23 cellular contexts compared by ENCODE assay signal in genomic region chr7:50640256-50640655, GRCh38.
"Had no signal": no experiment of that assay in that cellular context is flagged by ENCODE, and none has a peak within 500 bp of the region (broad histone marks: within the 10 kb centered on the region; RNA-seq: fewer than 3 reads in every experiment).

No MANE protein-coding gene starts in this region.

- H3K9me3 ChIP-seq: sigmoid colon, SJCRH30, thyroid gland, upper lobe of right lung had no signal

- H3K4me2 ChIP-seq: smooth muscle cell had no signal

- H3K4me1 ChIP-seq: SJCRH30 had no signal

- H3K4me3 ChIP-seq: sigmoid colon, SJCRH30, smooth muscle cell, thyroid gland, upper lobe of right lung had no signal

- ATAC-seq: activated naive CD4-positive, alpha-beta T cell treated with anti-CD3 and anti-CD28 coated beads, Interleukin-2, amount 50 U/mL, for 72 hours; stimulated activated naive B cell treated with anti-CD40 and anti-IgM and Interleukin-4, amounts not matched to agents 10 μg/mL and 1 μg/mL and 100 μg/mL, for 72 hours; T-cell had no signal

- H3K27me3 ChIP-seq: sigmoid colon, thyroid gland, upper lobe of right lung had no signal

- DNase-seq: activated CD4-positive, alpha-beta T cell treated with anti-CD3 and anti-CD28 coated beads, Interleukin-2, amount 10 ng/mL, durations not matched to agents 7 days and 5 days; activated CD4-positive, CD25-positive, alpha-beta regulatory T cell treated with anti-CD3 and anti-CD28 coated beads, Interleukin-2, amount 50 U/mL, for 72 hours; activated gamma-delta T cell treated with Interleukin-2 at 50 U/mL for 16 hours; activated T-cell treated with anti-CD3 and anti-CD28 coated beads, Interleukin-2, amount 50 U/mL, for 1 hour; dermis blood vessel endothelial cell; effector memory CD4-positive, alpha-beta T cell; foreskin melanocyte; glutamatergic neuron; hippocampal formation; mesendoderm; naive B cell; occipital lobe; sigmoid colon; SJCRH30; stimulated activated CD4-positive, alpha-beta T cell treated with anti-CD3 and anti-CD28 coated beads, Interleukin-15, amount 100 ng/mL, for 24 hours; stimulated activated CD8-positive, alpha-beta memory T cell treated with anti-CD3 and anti-CD28 coated beads, Interleukin-4, amount 100 ng/mL, for 48 hours; stimulated activated naive B cell treated with anti-CD40 and anti-IgM and Interleukin-4, amounts not matched to agents 10 μg/mL and 1 μg/mL and 100 μg/mL, for 72 hours; T-cell; thyroid gland had no signal

- H3K27ac ChIP-seq: sigmoid colon, SJCRH30, thyroid gland, upper lobe of right lung, VCaP had no signal

- H3K36me3 ChIP-seq: sigmoid colon, SJCRH30, thyroid gland, upper lobe of right lung had no signal
